1 cellular context compared by ENCODE assay signal in the genomic region with DNA sequence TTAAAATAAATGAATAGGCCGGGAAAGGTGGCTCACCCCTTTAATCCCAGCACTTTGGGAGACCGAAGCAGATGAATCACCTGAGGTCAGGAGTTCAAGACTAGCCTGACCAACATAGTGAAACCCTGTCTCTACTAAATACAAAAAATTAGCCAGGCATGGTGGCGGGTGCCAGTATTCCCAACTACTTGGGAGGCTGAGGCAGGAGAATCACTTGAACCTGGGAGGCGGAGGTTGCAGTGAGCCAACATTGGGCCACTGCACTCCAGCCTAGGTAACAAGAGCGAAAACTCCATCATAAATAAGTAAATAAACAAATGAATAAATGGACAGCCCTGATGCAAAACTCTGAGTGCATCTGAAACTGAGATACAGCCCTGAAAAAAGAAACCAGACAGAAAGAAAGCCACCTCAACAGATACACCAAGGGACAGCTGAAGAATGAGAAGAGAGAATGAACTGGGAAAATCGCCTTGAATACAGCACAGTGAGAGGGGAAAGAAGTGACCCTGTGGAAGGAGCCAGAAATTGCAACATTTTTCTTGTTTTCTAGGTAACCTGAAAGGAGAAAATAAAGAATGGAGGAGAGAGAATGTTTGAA.
TF ChIP-seq lines count a peak whose summit lies in the region.

No MANE protein-coding gene starts in this region.

TF ChIP-seq in GM12878, 131 proteins besides CTCF, POLR2A, EP300 and RAD21 (continued from another document):
- TF ChIP-seq, protein P1, sequence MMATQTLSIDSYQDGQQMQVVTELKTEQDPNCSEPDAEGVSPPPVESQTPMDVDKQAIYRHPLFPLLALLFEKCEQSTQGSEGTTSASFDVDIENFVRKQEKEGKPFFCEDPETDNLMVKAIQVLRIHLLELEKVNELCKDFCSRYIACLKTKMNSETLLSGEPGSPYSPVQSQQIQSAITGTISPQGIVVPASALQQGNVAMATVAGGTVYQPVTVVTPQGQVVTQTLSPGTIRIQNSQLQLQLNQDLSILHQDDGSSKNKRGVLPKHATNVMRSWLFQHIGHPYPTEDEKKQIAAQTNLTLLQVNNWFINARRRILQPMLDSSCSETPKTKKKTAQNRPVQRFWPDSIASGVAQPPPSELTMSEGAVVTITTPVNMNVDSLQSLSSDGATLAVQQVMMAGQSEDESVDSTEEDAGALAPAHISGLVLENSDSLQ (IDR thresholded peaks at IDR 0.05): no peak
- TF ChIP-seq EGR1 (IDR thresholded peaks at IDR 0.05; ENCODE audit: borderline replicate concordance in 1 of 2, low read depth in 2 of 2, low read length in 2 of 2) (no peak), TCF12 (IDR thresholded peaks at IDR 0.05; ENCODE audit: low read depth, low read length) (peak; percentile 76; the same call in 1 of the 2 replicates), CBX5 (IDR thresholded peaks at IDR 0.05; ENCODE audit: low read depth) (no peak), IKZF1 (conservative IDR thresholded peaks at IDR 0.05) (peak; percentile 11), SMC3 (IDR thresholded peaks at IDR 0.05; ENCODE audit: borderline replicate concordance, low read length) (no peak), YBX1 (IDR thresholded peaks at IDR 0.05) (no peak), NR2C2 (IDR thresholded peaks at IDR 0.05; ENCODE audit: borderline replicate concordance, control insufficient read depth, insufficient read length, low read depth) (no peak), MYC (IDR thresholded peaks at IDR 0.05; ENCODE audit: insufficient read depth, insufficient read length, insufficient replicate concordance, low read length, severe bottlenecking) (no peak), ZBED1 (IDR thresholded peaks at IDR 0.05; ENCODE audit: borderline replicate concordance) (no peak), SIX5 (IDR thresholded peaks at IDR 0.05; ENCODE audit: low read depth, low read length, severe bottlenecking) (no peak), ASH2L (IDR thresholded peaks at IDR 0.05; ENCODE audit: borderline replicate concordance, low read depth) (no peak), MTA2 (IDR thresholded peaks at IDR 0.05; ENCODE audit: low read depth) (no peak), SIN3A (IDR thresholded peaks at IDR 0.05; ENCODE audit: low read depth, low read length) (no peak), SMAD5 (IDR thresholded peaks at IDR 0.05; ENCODE audit: low read depth) (no peak), BCL11A (IDR thresholded peaks at IDR 0.05; ENCODE audit: low read depth, low read length) (peak; percentile 43; the same call in 1 of the 2 replicates), CEBPB (IDR thresholded peaks at IDR 0.05; ENCODE audit: borderline replicate concordance in 1 of 2, low read depth in 2 of 2, low read length in 2 of 2) (no peak; a peak in 1 of 4 replicates), NBN (IDR thresholded peaks at IDR 0.05) (no peak), IKZF2 (IDR thresholded peaks at IDR 0.05) (peak; percentile 16 to 22; a peak in 3 of 4 replicates), POU2F2 (IDR thresholded peaks at IDR 0.05; ENCODE audit: borderline replicate concordance, low read depth, low read length) (0 out of 3 replicates have a peak, but pooled peaks have one; percentile 25), HCFC1 (IDR thresholded peaks at IDR 0.05; ENCODE audit: low read length) (no peak), EED (IDR thresholded peaks at IDR 0.05; ENCODE audit: low read depth) (peak; percentile 52)
- TF ChIP-seq, protein P2, sequence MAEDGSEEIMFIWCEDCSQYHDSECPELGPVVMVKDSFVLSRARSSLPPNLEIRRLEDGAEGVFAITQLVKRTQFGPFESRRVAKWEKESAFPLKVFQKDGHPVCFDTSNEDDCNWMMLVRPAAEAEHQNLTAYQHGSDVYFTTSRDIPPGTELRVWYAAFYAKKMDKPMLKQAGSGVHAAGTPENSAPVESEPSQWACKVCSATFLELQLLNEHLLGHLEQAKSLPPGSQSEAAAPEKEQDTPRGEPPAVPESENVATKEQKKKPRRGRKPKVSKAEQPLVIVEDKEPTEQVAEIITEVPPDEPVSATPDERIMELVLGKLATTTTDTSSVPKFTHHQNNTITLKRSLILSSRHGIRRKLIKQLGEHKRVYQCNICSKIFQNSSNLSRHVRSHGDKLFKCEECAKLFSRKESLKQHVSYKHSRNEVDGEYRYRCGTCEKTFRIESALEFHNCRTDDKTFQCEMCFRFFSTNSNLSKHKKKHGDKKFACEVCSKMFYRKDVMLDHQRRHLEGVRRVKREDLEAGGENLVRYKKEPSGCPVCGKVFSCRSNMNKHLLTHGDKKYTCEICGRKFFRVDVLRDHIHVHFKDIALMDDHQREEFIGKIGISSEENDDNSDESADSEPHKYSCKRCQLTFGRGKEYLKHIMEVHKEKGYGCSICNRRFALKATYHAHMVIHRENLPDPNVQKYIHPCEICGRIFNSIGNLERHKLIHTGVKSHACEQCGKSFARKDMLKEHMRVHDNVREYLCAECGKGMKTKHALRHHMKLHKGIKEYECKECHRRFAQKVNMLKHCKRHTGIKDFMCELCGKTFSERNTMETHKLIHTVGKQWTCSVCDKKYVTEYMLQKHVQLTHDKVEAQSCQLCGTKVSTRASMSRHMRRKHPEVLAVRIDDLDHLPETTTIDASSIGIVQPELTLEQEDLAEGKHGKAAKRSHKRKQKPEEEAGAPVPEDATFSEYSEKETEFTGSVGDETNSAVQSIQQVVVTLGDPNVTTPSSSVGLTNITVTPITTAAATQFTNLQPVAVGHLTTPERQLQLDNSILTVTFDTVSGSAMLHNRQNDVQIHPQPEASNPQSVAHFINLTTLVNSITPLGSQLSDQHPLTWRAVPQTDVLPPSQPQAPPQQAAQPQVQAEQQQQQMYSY (CRISPR knock-in tag; IDR thresholded peaks at IDR 0.05): no peak
